ENCODE assay signal across 28 cellular contexts in the genomic region with DNA sequence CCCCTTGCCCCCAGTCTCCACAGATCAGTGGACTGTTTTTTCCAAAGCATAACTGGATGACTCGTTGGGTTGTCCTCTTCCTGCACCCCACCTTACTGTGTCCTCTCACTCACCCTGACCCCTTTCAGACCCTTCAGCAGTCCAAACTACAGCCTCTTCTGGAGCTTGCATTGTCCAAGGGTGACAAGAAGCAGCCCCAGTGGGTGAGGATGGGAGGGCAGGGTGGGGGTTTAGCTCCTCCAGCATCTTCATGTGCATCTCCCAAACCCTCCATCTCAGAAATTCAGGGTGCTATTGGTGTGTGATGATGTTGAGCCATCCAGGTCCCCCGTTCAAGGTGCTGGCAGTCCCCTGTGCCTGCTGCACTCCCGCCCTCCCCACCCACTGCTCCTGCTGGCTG.
"Had no signal": no experiment of that assay in that cellular context is flagged by ENCODE, and none has a peak within 500 bp of the region (broad histone marks: within the 10 kb centered on the region; RNA-seq: fewer than 3 reads in every experiment).

No MANE protein-coding gene starts in this region.

- H3K27ac ChIP-seq: brain microvascular endothelial cell, foreskin keratinocyte, VCaP had no signal

- ATAC-seq: activated T-helper 17 cell treated with anti-CD3 and anti-CD28 coated beads, Interleukin-2, amount 50 U/mL, for 72 hours; effector memory CD8-positive, alpha-beta T cell; foreskin keratinocyte; WTC11 had no signal

- H3K9me3 ChIP-seq: esophagus muscularis mucosa, gastrocnemius medialis had no signal

- H3K4me1 ChIP-seq: foreskin keratinocyte had no signal

- DNase-seq: activated CD4-positive, alpha-beta memory T cell treated with anti-CD3 and anti-CD28 coated beads, Interleukin-2, amount 10 ng/mL, durations not matched to agents 7 days and 5 days; activated CD4-positive, alpha-beta T cell treated with anti-CD3 and anti-CD28 coated beads for 1 hour; activated CD4-positive, alpha-beta T cell treated with anti-CD3 and anti-CD28 coated beads for 4 hours; activated CD4-positive, alpha-beta T cell treated with anti-CD3 and anti-CD28 coated beads, Interleukin-2, amount 10 ng/mL, durations not matched to agents 7 days and 5 days; activated CD4-positive, alpha-beta T cell treated with anti-CD3 and anti-CD28 coated beads, Interleukin-2, amount 50 U/mL, for 4 hours; activated effector memory CD4-positive, alpha-beta T cell treated with Interleukin-2 at 50 U/mL for 16 hours; activated gamma-delta T cell treated with Interleukin-2 at 50 U/mL for 16 hours; activated naive CD4-positive, alpha-beta T cell treated with anti-CD3 and anti-CD28 coated beads, Interleukin-2, amount 50 U/mL, for 16 hours; activated naive CD4-positive, alpha-beta T cell treated with Interleukin-2 at 50 U/mL for 16 hours; activated T-cell treated with anti-CD3 and anti-CD28 coated beads for 4 hours; activated T-cell treated with anti-CD3 and anti-CD28 coated beads, Interleukin-2, amount 50 U/mL, for 24 hours; amniotic stem cell; anterior cingulate cortex; brain microvascular endothelial cell; caudate nucleus; cortex of kidney; dermis blood vessel endothelial cell; effector CD4-positive, alpha-beta T cell; effector memory CD8-positive, alpha-beta T cell; erythroblast; foreskin keratinocyte; gastrocnemius medialis; glutamatergic neuron; T-helper 2 cell had no signal

- H3K4me3 ChIP-seq: esophagus muscularis mucosa, gastrocnemius medialis had no signal

- H3K36me3 ChIP-seq: brain microvascular endothelial cell, esophagus muscularis mucosa, gastrocnemius medialis had no signal

- H3K27me3 ChIP-seq: brain microvascular endothelial cell, esophagus muscularis mucosa had no signal
